Comparison of ENCODE assay signal across 18 cellular contexts in genomic region chr13:99332456-99332855, GRCh38. TPM values are rescaled to one million over a fixed set of nuclear protein-coding genes. Genes with fewer than 3 reads are reported as not detected.
DNase-seq lines count a peak whose midpoint lies in the region; ATAC-seq and TF ChIP-seq lines count a peak whose summit lies in the region.
"Had no signal": no experiment of that assay in that cellular context is flagged by ENCODE, and none has a peak within 500 bp of the region (broad histone marks: within the 10 kb centered on the region; RNA-seq: fewer than 3 reads in every experiment).

No MANE protein-coding gene starts in this region.

- peaks cover 3 to 7% of the 10 kb centered on the region in 2 donors for H3K9me3 Mint-ChIP-seq in activated T-cell treated with anti-CD3 and anti-CD28 coated beads, Interleukin-2, amount 50 U/mL, for 72 hours
- no peaks in the 10 kb centered on the region for H3K9me3 Mint-ChIP-seq in activated T-cell treated with anti-CD3 and anti-CD28 coated beads, Interleukin-2, amount 50 U/mL, for 4 hours

- peaks cover 6% of the 10 kb centered on the region for H3K36me3 ChIP-seq in skeletal muscle satellite cell (ENCODE audit: insufficient read depth, low read length)
- H3K36me3 ChIP-seq: colonic mucosa had no signal

- peak overlapping the region; percentile 19 for H3K27ac Mint-ChIP-seq in activated T-cell treated with anti-CD3 and anti-CD28 coated beads, Interleukin-2, amount 50 U/mL, for 72 hours

- no peak overlapping the region for H3K4me3 ChIP-seq in skeletal muscle satellite cell (ENCODE audit: low read length)
- H3K4me3 ChIP-seq: A549, colonic mucosa, lung, SK-N-MC, tibial artery had no signal

- H3K9me3 ChIP-seq in skeletal muscle satellite cell (replicated peaks; ENCODE audit: low read length), result no peaks in the 10 kb centered on the region
- H3K9me3 ChIP-seq: A549, Caco-2, colonic mucosa, tibial artery had no signal

- no peaks in the 10 kb centered on the region for H3K27me3 Mint-ChIP-seq in activated T-cell treated with anti-CD3 and anti-CD28 coated beads, Interleukin-2, amount 50 U/mL, for 72 hours (ENCODE audit: low read depth)
- H3K27me3 Mint-ChIP-seq in activated T-cell treated with anti-CD3 and anti-CD28 coated beads, Interleukin-2, amount 50 U/mL, for 4 hours (ENCODE audit: low read depth), result no peaks in the 10 kb centered on the region

- no peak overlapping the region for H3K27ac ChIP-seq in RWPE1
- H3K27ac ChIP-seq: A549, colonic mucosa, SK-N-MC, tibial artery had no signal

- H3K27me3 ChIP-seq in skeletal muscle satellite cell (ENCODE audit: control insufficient read depth, insufficient read depth, low read length), result no peaks in the 10 kb centered on the region
- H3K27me3 ChIP-seq: colonic mucosa, tibial artery had no signal

- peaks cover 10 to 29% of the 10 kb centered on the region in 2 donors for H3K36me3 Mint-ChIP-seq in activated T-cell treated with anti-CD3 and anti-CD28 coated beads, Interleukin-2, amount 50 U/mL, for 72 hours (ENCODE audit: insufficient read depth in 2 of 2)
- H3K36me3 Mint-ChIP-seq in activated T-cell treated with anti-CD3 and anti-CD28 coated beads, Interleukin-2, amount 50 U/mL, for 4 hours (ENCODE audit: insufficient read depth), result peaks cover 34% of the 10 kb centered on the region

- no peak for DNase-seq in activated T-cell treated with anti-CD3 and anti-CD28 coated beads, Interleukin-2, amount 50 U/mL, for 72 hours
- no peak for DNase-seq in activated T-cell treated with anti-CD3 and anti-CD28 coated beads, Interleukin-2, amount 50 U/mL, for 4 hours
- DNase-seq in RPMI7951 (ENCODE audit: low read depth), result peak; percentile 54
- no peak for DNase-seq in RPMI8226
- DNase-seq in RWPE1 (ENCODE audit: low spot score), result no peak
- no peak for DNase-seq in cerebellar cortex (ENCODE audit: low spot score)
- DNase-seq: activated CD8-positive, alpha-beta memory T cell treated with anti-CD3 and anti-CD28 coated beads, Interleukin-2, amount 50 U/mL, for 4 hours; anterior cingulate cortex; Caco-2; colonic mucosa; NCI-H187; small intestine had no signal

- peaks cover 16% of the 10 kb centered on the region for H3K4me1 ChIP-seq in skeletal muscle satellite cell (ENCODE audit: control insufficient read depth, insufficient read depth, low read length)
- H3K4me1 ChIP-seq: A549, Caco-2, colonic mucosa, tibial artery had no signal

- POLR2A ChIA-PET in RWPE1 (lab: Yijun Ruan, JAX; ENCODE audit: low non-redundant PET), result no interaction called here

- H3K4me2 ChIP-seq in skeletal muscle satellite cell (ENCODE audit: low read length), result peak overlapping the region; percentile 22
- H3K4me2 ChIP-seq: A549 had no signal

- CTCF ChIA-PET in RWPE1 (lab: Yijun Ruan, JAX), result no interaction called here

- no peak overlapping the region for H3K4me3 Mint-ChIP-seq in activated T-cell treated with anti-CD3 and anti-CD28 coated beads, Interleukin-2, amount 50 U/mL, for 72 hours
- H3K4me3 Mint-ChIP-seq in activated T-cell treated with anti-CD3 and anti-CD28 coated beads, Interleukin-2, amount 50 U/mL, for 4 hours, result no peak overlapping the region

- TF ChIP-seq CTCF in RWPE1 (conservative IDR thresholded peaks at IDR 0.05; ENCODE audit: low read depth), result no peak

- H3K4me1 Mint-ChIP-seq in activated T-cell treated with anti-CD3 and anti-CD28 coated beads, Interleukin-2, amount 50 U/mL, for 72 hours (ENCODE audit: low read depth), result peaks cover 82% of the 10 kb centered on the region
- H3K4me1 Mint-ChIP-seq in activated T-cell treated with anti-CD3 and anti-CD28 coated beads, Interleukin-2, amount 50 U/mL, for 4 hours (ENCODE audit: low read depth), result peaks cover 55% of the 10 kb centered on the region

- ATAC-seq in activated T-cell treated with anti-CD3 and anti-CD28 coated beads, Interleukin-2, amount 50 U/mL, for 72 hours (replicated peaks in 1 of 2), result peak in 1 of 2 donors; percentile 20
- no peak for ATAC-seq in activated T-cell treated with anti-CD3 and anti-CD28 coated beads, Interleukin-2, amount 50 U/mL, for 4 hours
- peak; percentile 7 for ATAC-seq in HG02642 (IDR thresholded peaks at IDR 0.05; ENCODE audit: poor library complexity, unreplicated experiment)
- ATAC-seq: A549 had no signal

- H3K9ac ChIP-seq in skeletal muscle satellite cell (ENCODE audit: low read depth, low read length), result no peak overlapping the region

RNA-seq across cellular contexts. Expression of gene GPR183, which starts 25.3 kb away (rescaled TPM):
- 10 to 100 TPM; 32.8 to 57.5 TPM for total RNA-seq in activated T-cell treated with anti-CD3 and anti-CD28 coated beads, Interleukin-2, amount 50 U/mL, for 72 hours
- 10 to 100 TPM; 48.6 to 86.8 (median 65.7) TPM for total RNA-seq in activated T-cell treated with anti-CD3 and anti-CD28 coated beads, Interleukin-2, amount 50 U/mL, for 4 hours
- total RNA-seq in RPMI7951 (2014; rRNA removed; shearing (Covaris generic)), result 4.9 and 5.1 TPM in 2 replicates
- not detected in 2 replicates for total RNA-seq in skeletal muscle satellite cell (2012; rRNA removed)
- total RNA-seq: Caco-2 had no signal
